8 cellular contexts compared by ENCODE assay signal in the genomic region with DNA sequence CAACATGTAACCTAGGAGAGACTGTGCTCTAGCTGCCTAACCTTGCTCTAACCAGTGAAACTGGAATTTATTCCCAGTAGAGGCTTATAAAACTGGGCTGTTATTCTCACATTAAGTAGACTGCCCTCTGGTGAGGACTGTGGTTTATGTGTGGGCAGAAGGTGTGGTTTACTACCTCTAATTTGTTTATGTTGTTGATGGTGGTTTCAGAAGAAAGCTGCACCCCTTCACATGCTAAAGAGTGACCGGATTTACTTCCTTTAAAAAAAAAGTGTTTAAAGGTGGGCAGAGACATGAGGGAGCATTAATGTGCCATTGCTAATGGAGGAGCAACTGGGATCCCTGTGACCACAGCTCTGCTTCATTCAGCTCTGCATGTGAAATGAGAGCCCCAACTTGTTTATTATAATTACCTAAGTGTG.
A peak's percentile ranks its signal among the peaks of the same experiment; 100 is the strongest.
DNase-seq lines count a peak whose midpoint lies in the region; ATAC-seq, FAIRE-seq and TF ChIP-seq lines count a peak whose summit lies in the region.

No MANE protein-coding gene starts in this region.

- no peak overlapping the region for H3K27ac ChIP-seq in 22Rv1

- no peaks in the 10 kb centered on the region for H3K36me3 ChIP-seq in bronchial epithelial cell (ENCODE audit: control insufficient read depth, insufficient read depth, low read length)

- in situ Hi-C loops in G401 (cut with HindIII; ENCODE audit: low sequenced_read_pairs) = no loop called here

- FAIRE-seq in bronchial epithelial cell (lab: Jason Lieb, UNC) = no peak

- TF ChIP-seq CTCF in 22Rv1 (IDR thresholded peaks at IDR 0.05) = peak; percentile 45
- peak; percentile 43 for TF ChIP-seq CTCF in bronchial epithelial cell (IDR thresholded peaks at IDR 0.05; ENCODE audit: insufficient read depth, low read length, severe bottlenecking)

- peak; percentile 76 for ATAC-seq in GM19455 (IDR thresholded peaks at IDR 0.05; ENCODE audit: unreplicated experiment)
- ATAC-seq in HG03457 (IDR thresholded peaks at IDR 0.05; ENCODE audit: unreplicated experiment) = peak; percentile 92

- DNase-seq in bronchial epithelial cell (ENCODE audit: low read depth) (peak; percentile 62), NCI-H748 treated with DMSO at 0.1 percent for 48 hours (lab: John Stamatoyannopoulos, UW) (no peak), occipital lobe (lab: John Stamatoyannopoulos, UW) (no peak), G401 (ENCODE audit: low spot score) (no peak), iPS-NIHi11 (ENCODE audit: low spot score) (no peak)

- H3K27me3 ChIP-seq in bronchial epithelial cell (ENCODE audit: control insufficient read depth, insufficient read depth, low read length) = no peaks in the 10 kb centered on the region

- H3K4me3 ChIP-seq in bronchial epithelial cell (ENCODE audit: low read depth, low read length) = no peak overlapping the region
